ENCODE assay signal across 11 cellular contexts in genomic region chr21:16084776-16085364, GRCh38.
DNase-seq lines count a peak whose midpoint lies in the region; FAIRE-seq lines count a peak whose summit lies in the region.
"Had no signal": no experiment of that assay in that cellular context is flagged by ENCODE, and none has a peak within 500 bp of the region (broad histone marks: within the 10 kb centered on the region; RNA-seq: fewer than 3 reads in every experiment).

No MANE protein-coding gene starts in this region.

- DNase-seq in LHCN-M2 (ENCODE audit: low read depth) (peak; percentile 80), cerebellar nuclear complex (lab: John Stamatoyannopoulos, UW) (peak; percentile 49 to 73), mesenchymal stem cell (no peak), urothelium cell line (ENCODE audit: low spot score) (peak; percentile 10), HPDE6-E6E7 (ENCODE audit: extremely low spot score) (no peak), SIG-M5 (lab: John Stamatoyannopoulos, UW) (no peak), NCI-H187 treated with DMSO at 0.1 percent for 48 hours (lab: John Stamatoyannopoulos, UW) (no peak)
- DNase-seq: glutamatergic neuron, NCI-H345, pancreas, T1000 had no signal

- no peak overlapping the region for H2BK15ac ChIP-seq in mesenchymal stem cell (ENCODE audit: low read depth, poor library complexity, severe bottlenecking)

- H3K4me1 ChIP-seq in mesenchymal stem cell (ENCODE audit: control insufficient read depth, insufficient read depth, low read depth, low read length): no peaks in the 10 kb centered on the region
- H3K4me1 ChIP-seq: pancreas had no signal

- H2BK5ac ChIP-seq in mesenchymal stem cell (ENCODE audit: low read depth, low read length, poor library complexity, severe bottlenecking): peak overlapping the region; percentile 75

- H3K23ac ChIP-seq in mesenchymal stem cell (ENCODE audit: low read length in 2 of 2): no peak overlapping the region

- no peak overlapping the region for H2BK120ac ChIP-seq in mesenchymal stem cell (ENCODE audit: low read depth, low read length)

- peak overlapping the region; percentile 86 for H3K9ac ChIP-seq in mesenchymal stem cell (ENCODE audit: low read length)

- no peak overlapping the region for H2AK5ac ChIP-seq in mesenchymal stem cell (ENCODE audit: low read length, severe bottlenecking)

- H3K18ac ChIP-seq in mesenchymal stem cell (ENCODE audit: low read depth in 1 of 2, low read length in 2 of 2): no peak overlapping the region

- no peak overlapping the region for H2AFZ ChIP-seq in mesenchymal stem cell (ENCODE audit: low read depth, low read length)

- H3K14ac ChIP-seq in mesenchymal stem cell (ENCODE audit: low read length in 2 of 2): no peak overlapping the region

- H3K4me2 ChIP-seq in mesenchymal stem cell (ENCODE audit: low read length, poor library complexity, severe bottlenecking): no peak overlapping the region

- H4K91ac ChIP-seq in mesenchymal stem cell (ENCODE audit: low read length): no peak overlapping the region

- H3K9me3 ChIP-seq in mesenchymal stem cell (ENCODE audit: control insufficient read depth, low read length): no peaks in the 10 kb centered on the region
- H3K9me3 ChIP-seq: pancreas had no signal

- no peaks in the 10 kb centered on the region for H3K79me1 ChIP-seq in mesenchymal stem cell (replicated peaks; ENCODE audit: low read length, poor library complexity, severe bottlenecking)

- no peak overlapping the region for H2BK12ac ChIP-seq in mesenchymal stem cell (ENCODE audit: low read length in 2 of 2)

- 89% methylated on average over 6 of the region's 7 CpGs for WGBS in mesenchymal stem cell

- H3K4me3 ChIP-seq in mesenchymal stem cell (ENCODE audit: insufficient read depth in 1 of 2, low read depth in 1 of 2, low read length in 2 of 2): peak overlapping the region in 1 of 2 experiments; percentile 56
- H3K4me3 ChIP-seq: pancreas had no signal

- no peak overlapping the region for H4K8ac ChIP-seq in mesenchymal stem cell (ENCODE audit: low read length)

- no peak overlapping the region for H3K4ac ChIP-seq in mesenchymal stem cell (ENCODE audit: low read depth in 1 of 2, low read length in 2 of 2)

- FAIRE-seq in urothelium cell line (lab: Jason Lieb, UNC): no peak
- FAIRE-seq: pancreas had no signal

- no peaks in the 10 kb centered on the region for H3K27me3 ChIP-seq in mesenchymal stem cell (ENCODE audit: control insufficient read depth in 1 of 2, insufficient read depth in 1 of 2, low read length in 2 of 2)
- H3K27me3 ChIP-seq: pancreas had no signal

- H3K36me3 ChIP-seq in mesenchymal stem cell (ENCODE audit: control insufficient read depth in 1 of 2, insufficient read depth in 2 of 2, low read depth in 1 of 2, low read length in 2 of 2): no peaks in the 10 kb centered on the region
- H3K36me3 ChIP-seq: pancreas had no signal

- H3K27ac ChIP-seq in mesenchymal stem cell (ENCODE audit: low read length, poor library complexity, severe bottlenecking): no peak overlapping the region
- H3K27ac ChIP-seq: pancreas had no signal

Comparison
In these comparisons a context has a peak if more than half of its experiments do, and no peak if none do; other contexts are left out.
1. DNase-seq: peak in LHCN-M2 (single experiment), cerebellar nuclear complex (2 of 2) and urothelium cell line (single experiment); none in mesenchymal stem cell (single experiment), HPDE6-E6E7 (single experiment), SIG-M5 (single experiment) and NCI-H187 treated with DMSO at 0.1 percent for 48 hours (single experiment).